Comparison of ENCODE assay signal across 9 cellular contexts in the genomic region with DNA sequence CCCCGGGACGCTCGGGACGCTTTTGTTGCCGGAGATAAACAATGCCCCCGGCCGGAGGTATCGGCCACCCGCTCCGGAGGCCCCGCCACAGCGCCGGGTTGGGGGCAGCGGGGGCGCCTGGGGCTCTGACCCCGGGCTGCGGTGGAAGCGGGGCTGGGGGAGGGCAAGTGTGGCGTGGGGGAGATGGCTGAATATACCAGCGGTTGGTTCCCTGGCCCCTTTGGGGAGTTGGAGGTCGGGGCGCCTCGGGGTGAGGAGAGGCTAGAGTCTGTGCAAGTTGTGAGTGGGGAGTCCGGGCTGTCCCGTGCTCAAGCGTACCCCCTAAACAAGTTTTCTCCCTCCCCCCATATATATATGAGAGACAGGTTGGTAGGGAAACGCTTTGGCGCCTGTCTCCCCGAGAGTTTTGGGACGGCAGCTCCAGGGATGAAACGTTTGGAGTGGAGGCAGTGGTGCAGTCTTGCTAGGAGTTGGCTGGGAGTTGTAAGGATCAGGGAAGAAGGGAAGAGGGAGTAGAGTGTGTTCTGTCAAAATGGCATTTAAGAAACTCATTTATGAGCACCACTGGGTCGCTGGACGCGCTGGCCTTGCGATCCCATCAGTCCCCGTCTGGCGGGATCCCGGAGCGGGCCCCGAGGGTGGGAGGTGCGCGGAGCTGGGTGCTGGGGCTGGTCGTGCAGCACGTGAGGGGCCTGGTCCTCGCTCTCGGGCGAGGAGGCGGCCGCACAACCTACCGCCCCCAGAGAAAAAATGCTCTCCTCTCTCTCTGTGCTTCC. TPM values are rescaled to one million over a fixed set of nuclear protein-coding genes. Genes with fewer than 3 reads are reported as not detected.
A peak's percentile ranks its signal among the peaks of the same experiment; 100 is the strongest.
DNase-seq lines count a peak whose midpoint lies in the region; ATAC-seq and TF ChIP-seq lines count a peak whose summit lies in the region.
"Had no signal": no experiment of that assay in that cellular context is flagged by ENCODE, and none has a peak within 500 bp of the region (broad histone marks: within the 10 kb centered on the region; RNA-seq: fewer than 3 reads in every experiment).

No MANE protein-coding gene starts in this region.

- H3K27me3 Mint-ChIP-seq in chondrocyte (ENCODE audit: low read depth): no peaks in the 10 kb centered on the region

- no peaks in the 10 kb centered on the region for H3K9me3 Mint-ChIP-seq in chondrocyte (ENCODE audit: low read depth)

- H3K36me3 Mint-ChIP-seq in chondrocyte (ENCODE audit: low read depth): no peaks in the 10 kb centered on the region

- H3K4me3 ChIP-seq in right lobe of liver (peak overlapping the region; percentile 71 to 74 (median 72)), thoracic aorta (peak overlapping the region; percentile 90)
- H3K4me3 ChIP-seq: BLaER1 had no signal

- H3K27me3 ChIP-seq in right lobe of liver (no peaks in the 10 kb centered on the region), thoracic aorta (replicated peaks; ENCODE audit: insufficient read depth) (no peaks in the 10 kb centered on the region)

- peak overlapping the region; percentile 68 for H3K27ac Mint-ChIP-seq in chondrocyte (ENCODE audit: unreplicated experiment)

- 10% methylated on average over 9 of the region's 50 CpGs for WGBS in right lobe of liver (ENCODE audit: insufficient coverage, low coverage, low lambda C conversion rate, missing lambda C conversion rate)

- ATAC-seq in right lobe of liver (peak; percentile 19 to 37 (median 33)), thoracic aorta (ENCODE audit: insufficient number of reproducible peaks, low FRiP score, low read depth) (no peak), GM18907 (IDR thresholded peaks at IDR 0.05; ENCODE audit: unreplicated experiment) (no peak), HG02678 (IDR thresholded peaks at IDR 0.05; ENCODE audit: unreplicated experiment) (no peak)

- H3K36me3 ChIP-seq in right lobe of liver: no peaks in the 10 kb centered on the region
- H3K36me3 ChIP-seq in thoracic aorta: no peaks in the 10 kb centered on the region
- H3K36me3 ChIP-seq: BLaER1 had no signal

- peak overlapping the region; percentile 83 for H3K4me3 Mint-ChIP-seq in chondrocyte (ENCODE audit: unreplicated experiment)

- peak in 2 of 3 experiments; percentile 44 to 59 for DNase-seq in NCI-H1417 (lab: John Stamatoyannopoulos, UW)
- no peak for DNase-seq in NCI-H1417 treated with DMSO at 0.1 percent for 48 hours (lab: John Stamatoyannopoulos, UW)
- peak; percentile 66 for DNase-seq in NCI-H510A treated with DMSO at 0.1 percent for 48 hours (lab: John Stamatoyannopoulos, UW)
- peak; percentile 93 for DNase-seq in chondrocyte (ENCODE audit: low spot score)
- DNase-seq in right lobe of liver: no peak
- no peak for DNase-seq in thoracic aorta (ENCODE audit: low spot score)

- H3K27ac ChIP-seq in right lobe of liver: peak overlapping the region in 1 of 3 donors; percentile 7
- no peak overlapping the region for H3K27ac ChIP-seq in thoracic aorta
- H3K27ac ChIP-seq: BLaER1 had no signal

- no peaks in the 10 kb centered on the region for H3K4me1 ChIP-seq in right lobe of liver
- H3K4me1 ChIP-seq in thoracic aorta (ENCODE audit: control insufficient read depth in 1 of 2, low read depth in 2 of 2): peaks cover 6 to 22% of the 10 kb centered on the region in 2 donors

- no peaks in the 10 kb centered on the region for H3K9me3 ChIP-seq in right lobe of liver
- no peaks in the 10 kb centered on the region for H3K9me3 ChIP-seq in thoracic aorta

- peaks cover 31% of the 10 kb centered on the region for H3K4me1 Mint-ChIP-seq in chondrocyte (ENCODE audit: low read depth)

- no peak for TF ChIP-seq POLR2A in right lobe of liver (IDR thresholded peaks at IDR 0.05)

- no peak for TF ChIP-seq CTCF in chondrocyte (IDR thresholded peaks at IDR 0.05)
- TF ChIP-seq CTCF in right lobe of liver (IDR thresholded peaks at IDR 0.05): no peak
- no peak for TF ChIP-seq CTCF in thoracic aorta (IDR thresholded peaks at IDR 0.05)

- intact Hi-C loops in right lobe of liver (cut with DNase I): no loop called here

RNA-seq across cellular contexts. Expression of gene TET1, which starts 1.0 kb away (rescaled TPM):
- total RNA-seq in chondrocyte (9.7 to 17.8 TPM (median 9.9 TPM) in 3 replicates), right lobe of liver (under 1 TPM; 0.62 to 0.86 (median 0.67) TPM), thoracic aorta (1 to 10 TPM; 2.4 to 4.0 TPM)

RNA-seq across cellular contexts. Expression of gene SLC25A16, which starts 33.8 kb away (rescaled TPM):
- total RNA-seq in chondrocyte (22.9 to 29.8 TPM (median 27.3 TPM) in 3 replicates), right lobe of liver (10 to 100 TPM; 13.9 to 36.9 (median 23.2) TPM), thoracic aorta (10 to 100 TPM; 16.9 to 26.2 TPM)

Comparison
In these comparisons a context has a peak if more than half of its experiments do, and no peak if none do; other contexts are left out.
1. DNase-seq: peak in NCI-H1417 (2 of 3), NCI-H510A treated with DMSO at 0.1 percent for 48 hours (single experiment) and chondrocyte (single experiment); none in NCI-H1417 treated with DMSO at 0.1 percent for 48 hours (single experiment), right lobe of liver (0 of 3) and thoracic aorta (single experiment).
2. ATAC-seq: peak in right lobe of liver (4 of 4); none in thoracic aorta (single experiment), GM18907 (single experiment) and HG02678 (single experiment).